8 cellular contexts compared by ENCODE assay signal in genomic region chr19:49676690-49677231, GRCh38. TPM values are rescaled to one million over a fixed set of nuclear protein-coding genes. Genes with fewer than 3 reads are reported as not detected.
DNase-seq lines count a peak whose midpoint lies in the region; ATAC-seq and TF ChIP-seq lines count a peak whose summit lies in the region.

No MANE protein-coding gene starts in this region.

- no peak for TF ChIP-seq CTCF in VCaP (conservative IDR thresholded peaks at IDR 0.05)
- no peak for TF ChIP-seq CTCF in breast epithelium (IDR thresholded peaks at IDR 0.05)

- no peak for TF ChIP-seq POLR2A in breast epithelium (IDR thresholded peaks at IDR 0.05)

- peak overlapping the region; percentile 99 for H3K9ac ChIP-seq in skeletal muscle satellite cell (ENCODE audit: low read depth, low read length)

- no peaks in the 10 kb centered on the region for H3K27me3 ChIP-seq in breast epithelium
- H3K27me3 ChIP-seq in skeletal muscle satellite cell (ENCODE audit: control insufficient read depth, insufficient read depth, low read length): no peaks in the 10 kb centered on the region

- H3K36me3 ChIP-seq in breast epithelium (no peaks in the 10 kb centered on the region), skeletal muscle satellite cell (ENCODE audit: insufficient read depth, low read length) (peaks cover 6% of the 10 kb centered on the region)

- H3K27ac ChIP-seq in VCaP: peak overlapping the region; percentile 96
- H3K27ac ChIP-seq in breast epithelium: peak overlapping the region; percentile 95 to 96

- H3K4me2 ChIP-seq in skeletal muscle satellite cell (ENCODE audit: low read length): peak overlapping the region; percentile 94

- intact Hi-C loops in breast epithelium (cut with DNase I; ENCODE audit: low total_unique reads): no loop called here

- ATAC-seq in GM18861 (IDR thresholded peaks at IDR 0.05; ENCODE audit: unreplicated experiment): peak; percentile 55
- peak; percentile 62 for ATAC-seq in HG03108 (IDR thresholded peaks at IDR 0.05; ENCODE audit: unreplicated experiment)

- H3K9me3 ChIP-seq in breast epithelium (no peaks in the 10 kb centered on the region), iPS-18c (ENCODE audit: control insufficient read depth, insufficient read depth, low read length) (peaks cover 2% of the 10 kb centered on the region), skeletal muscle satellite cell (replicated peaks; ENCODE audit: low read length) (no peaks in the 10 kb centered on the region)

- H3K4me3 ChIP-seq in breast epithelium (peak overlapping the region; percentile 64 to 98 (median 84)), iPS-18c (ENCODE audit: insufficient read depth, low read depth, low read length) (peak overlapping the region; percentile 96), skeletal muscle satellite cell (ENCODE audit: low read length) (peak overlapping the region; percentile 99)

- DNase-seq in 8988T (peak; percentile 88), NCI-H2171 treated with DMSO at 0.1 percent for 48 hours (lab: John Stamatoyannopoulos, UW) (peak; percentile 100), breast epithelium (ENCODE audit: low spot score in 2 of 2) (peak; percentile 100)

- H3K4me1 ChIP-seq in breast epithelium (peaks cover 12 to 15% of the 10 kb centered on the region in 2 donors), skeletal muscle satellite cell (ENCODE audit: control insufficient read depth, insufficient read depth, low read length) (peaks cover 30% of the 10 kb centered on the region)

RNA-seq across cellular contexts. Expression of gene PRMT1, which starts 0.3 kb away (rescaled TPM):
- total RNA-seq in breast epithelium: 100 to 1,000 TPM; 137 to 227 (median 154) TPM
- total RNA-seq in skeletal muscle satellite cell (2012; rRNA removed): 303 and 305 TPM in 2 replicates

RNA-seq across cellular contexts. Expression of gene BCL2L12, which starts 11.0 kb away (rescaled TPM):
- total RNA-seq in breast epithelium: 10 to 100 TPM in 1 of 3 donors, 1 to 10 TPM in 2; 5.1 to 11.7 (median 8.5) TPM
- 5.3 and 9.0 TPM in 2 replicates for total RNA-seq in skeletal muscle satellite cell (2012; rRNA removed)

RNA-seq across cellular contexts. Expression of gene IRF3, which starts 11.1 kb away (rescaled TPM):
- total RNA-seq in breast epithelium: 100 to 1,000 TPM in 1 of 3 donors, 10 to 100 TPM in 2; 39.7 to 100 (median 52.4) TPM
- 36.5 and 38.7 TPM in 2 replicates for total RNA-seq in skeletal muscle satellite cell (2012; rRNA removed)

RNA-seq across cellular contexts. Expression of gene ADM5, which starts 12.6 kb away (rescaled TPM):
- 1 to 10 TPM; 1.3 to 2.9 (median 1.4) TPM for total RNA-seq in breast epithelium
- total RNA-seq in skeletal muscle satellite cell (2012; rRNA removed): 0.25 and 1.1 TPM in 2 replicates

RNA-seq across cellular contexts. Expression of gene CPT1C, which starts 14.2 kb away (rescaled TPM):
- total RNA-seq in breast epithelium: 10 to 100 TPM in 1 of 3 donors, 1 to 10 TPM in 1, under 1 TPM in 1; 0.80 to 14.4 (median 2.8) TPM
- 5.7 and 11.4 TPM in 2 replicates for total RNA-seq in skeletal muscle satellite cell (2012; rRNA removed)

Comparison
In these comparisons a context has a peak if more than half of its experiments do, and no peak if none do; other contexts are left out.
1. Peak in every context shown above with its lines: DNase-seq, ATAC-seq, H3K4me3 ChIP-seq and H3K27ac ChIP-seq.